In the genomic region with DNA sequence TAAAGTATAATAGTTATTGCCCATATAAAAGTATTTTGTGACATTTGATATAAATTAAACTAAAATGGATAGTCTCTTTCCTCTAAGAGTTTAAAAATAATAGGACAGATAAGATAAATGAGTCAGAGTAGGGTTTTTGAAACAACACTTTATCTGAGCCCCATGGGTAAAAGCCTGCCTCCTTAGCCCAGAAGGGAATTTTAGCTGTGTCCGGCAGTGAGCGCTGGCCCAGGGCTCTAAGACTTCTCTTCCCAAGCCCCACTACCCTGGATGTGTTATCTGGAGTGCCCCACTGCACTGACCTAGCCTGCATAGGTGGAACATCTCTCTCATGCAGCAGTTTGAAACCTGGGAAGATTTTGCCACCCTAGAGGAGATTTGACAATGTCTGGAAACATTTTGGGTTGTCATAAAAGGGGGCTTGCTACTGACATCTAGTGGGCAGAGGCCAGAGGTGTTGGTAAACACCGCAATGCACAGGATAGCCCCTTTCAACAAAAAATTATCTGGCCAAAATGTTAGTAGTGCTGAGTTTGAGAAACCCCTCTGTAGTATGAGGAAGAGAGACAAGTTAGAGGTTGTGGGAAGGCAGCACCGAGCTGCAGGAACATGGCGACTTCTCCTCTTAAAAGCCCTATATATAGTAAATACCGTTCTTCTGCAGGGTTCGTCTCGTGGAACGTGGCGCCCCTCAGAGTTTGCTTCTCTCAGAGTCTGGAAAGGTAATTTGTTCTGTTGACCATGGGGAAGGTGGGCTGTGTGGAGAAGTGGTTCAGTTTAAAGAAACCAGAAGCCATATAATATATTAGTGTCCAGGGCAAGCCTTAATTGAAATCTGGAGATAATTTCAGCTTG, we compare ENCODE assay signal across 8 cellular contexts. TPM values are rescaled to one million over a fixed set of nuclear protein-coding genes. Genes with fewer than 3 reads are reported as not detected.
DNase-seq lines count a peak whose midpoint lies in the region; ATAC-seq, FAIRE-seq and TF ChIP-seq lines count a peak whose summit lies in the region.

No MANE protein-coding gene starts in this region.

- CTCF ChIA-PET in HepG2 (lab: Yijun Ruan, JAX; ENCODE audit: low intra/inter-chr PET ratio, low total read pairs) = no interaction called here

- H3K9me3 ChIP-seq in breast epithelium (no peaks in the 10 kb centered on the region), HepG2 (ENCODE audit: low read length) (no peaks in the 10 kb centered on the region)

- TF ChIP-seq POLR2A in breast epithelium (IDR thresholded peaks at IDR 0.05) = no peak
- no peak for TF ChIP-seq POLR2A in HepG2 (IDR thresholded peaks at IDR 0.05; ENCODE audit: insufficient read depth in 1 of 2, low read depth in 2 of 2, low read length in 2 of 2)

- H3K9ac ChIP-seq in HepG2 (ENCODE audit: insufficient read depth, low read depth, low read length) = no peak overlapping the region

- H3K79me2 ChIP-seq in HepG2 (ENCODE audit: insufficient read depth, low read length) = no peaks in the 10 kb centered on the region

- TF ChIP-seq CTCF in breast epithelium (IDR thresholded peaks at IDR 0.05) (peak in 2 of 3 donors; percentile 27 to 28), HepG2 (CRISPR knock-in tag; IDR thresholded peaks at IDR 0.05) (peak; percentile 62)

- H3K4me3 ChIP-seq in breast epithelium (no peak overlapping the region), HepG2 (replicated peaks in 1 of 3; ENCODE audit: insufficient read depth in 1 of 3, low read depth in 2 of 3, low read length in 3 of 3) (no peak overlapping the region)

- DNase-seq in 8988T (peak; percentile 31), EH (ENCODE audit: low read depth) (peak; percentile 47), NCI-H2196 treated with DMSO at 0.1 percent for 48 hours (lab: John Stamatoyannopoulos, UW; ENCODE audit: unreplicated experiment) (peak; percentile 30), breast epithelium (ENCODE audit: low spot score in 2 of 2) (no peak), HepG2 (ENCODE audit: low spot score) (peak; percentile 25)

- H4K20me1 ChIP-seq in HepG2 (ENCODE audit: insufficient read depth, low read length) = no peaks in the 10 kb centered on the region

- TF ChIP-seq RAD21 in HepG2 (CRISPR knock-in tag; IDR thresholded peaks at IDR 0.05) = peak; percentile 32; the same call in 1 of the 2 replicates

- no TSS peak for BruUV-seq in HepG2 (replicated peaks; lab: Mats Ljungman, UMichigan)

- intact Hi-C loops in breast epithelium (cut with DNase I; ENCODE audit: low total_unique reads) = loop anchor here (5.0 kb wide), 1 partner anchor 797 kb away; no protein-coding TSS in a partner anchor
- intact Hi-C loops in HepG2 (cut with micrococcal nuclease; ENCODE audit: unreplicated experiment) = loop anchor here (10.0 kb wide), 1 partner anchor 230 kb away; a partner anchor contains a TSS

- no peak for TF ChIP-seq EP300 in HepG2 (IDR thresholded peaks at IDR 0.05; ENCODE audit: low read depth in 2 of 2, low read length in 2 of 2)
- no peak for TF ChIP-seq EP300 in HepG2 (CRISPR knock-in tag; IDR thresholded peaks at IDR 0.05; ENCODE audit: borderline replicate concordance)

- FAIRE-seq in HepG2 (lab: Jason Lieb, UNC) = peak; percentile 77

- no peak overlapping the region for H3K27ac ChIP-seq in breast epithelium
- H3K27ac ChIP-seq in HepG2 (ENCODE audit: extremely low read length, insufficient read depth, low read length) = no peak overlapping the region

- H3K4me1 ChIP-seq in breast epithelium (no peaks in the 10 kb centered on the region), HepG2 (ENCODE audit: insufficient read depth, low read length) (no peaks in the 10 kb centered on the region)

- peaks cover 4% of the 10 kb centered on the region for H3K36me3 ChIP-seq in breast epithelium
- peaks cover 35 to 88% of the 10 kb centered on the region in 2 experiments for H3K36me3 ChIP-seq in HepG2 (replicated peaks in 1 of 2; ENCODE audit: control insufficient read depth in 1 of 2, insufficient read depth in 2 of 2, low read length in 2 of 2)

- H3K27me3 ChIP-seq in breast epithelium (no peaks in the 10 kb centered on the region), HepG2 (ENCODE audit: control insufficient read depth in 1 of 2, insufficient read depth in 2 of 2, low read length in 2 of 2) (no peaks in the 10 kb centered on the region; a peak in 1 of 5 replicates)

- POLR2A ChIA-PET in HepG2 (lab: Yijun Ruan, JAX) = no interaction called here

- WGBS in HepG2 (ENCODE audit: low lambda C conversion rate) = 89% methylated on average over 10 of the region's 10 CpGs

- H2AFZ ChIP-seq in HepG2 (ENCODE audit: low read length) = no peak overlapping the region

- in situ Hi-C loops in HepG2 (cut with HindIII; ENCODE audit: extremely low pct_ligation_motif_present, low pct_unique_long_range_greater_than_20kb) = no loop called here

- ATAC-seq in HepG2 = peak; percentile 78
- no peak for ATAC-seq in HG02970 (IDR thresholded peaks at IDR 0.05; ENCODE audit: low FRiP score, unreplicated experiment)
- ATAC-seq in HG02642 (IDR thresholded peaks at IDR 0.05; ENCODE audit: poor library complexity, unreplicated experiment) = no peak
- ATAC-seq in HG02798 (IDR thresholded peaks at IDR 0.05; ENCODE audit: poor library complexity, unreplicated experiment) = no peak

- H3K4me2 ChIP-seq in HepG2 (ENCODE audit: low read depth, low read length) = no peak overlapping the region

TF ChIP-seq in HepG2, 621 proteins besides CTCF, POLR2A, EP300 and RAD21 (continues in another document):
- TF ChIP-seq SMC3 (IDR thresholded peaks at IDR 0.05; ENCODE audit: low read length) (peak; percentile 8; the same call in 1 of the 2 replicates), MAFG (CRISPR knock-in tag; IDR thresholded peaks at IDR 0.05) (no peak), PHF8 (CRISPR knock-in tag; IDR thresholded peaks at IDR 0.05) (no peak)
- TF ChIP-seq, protein P1, sequence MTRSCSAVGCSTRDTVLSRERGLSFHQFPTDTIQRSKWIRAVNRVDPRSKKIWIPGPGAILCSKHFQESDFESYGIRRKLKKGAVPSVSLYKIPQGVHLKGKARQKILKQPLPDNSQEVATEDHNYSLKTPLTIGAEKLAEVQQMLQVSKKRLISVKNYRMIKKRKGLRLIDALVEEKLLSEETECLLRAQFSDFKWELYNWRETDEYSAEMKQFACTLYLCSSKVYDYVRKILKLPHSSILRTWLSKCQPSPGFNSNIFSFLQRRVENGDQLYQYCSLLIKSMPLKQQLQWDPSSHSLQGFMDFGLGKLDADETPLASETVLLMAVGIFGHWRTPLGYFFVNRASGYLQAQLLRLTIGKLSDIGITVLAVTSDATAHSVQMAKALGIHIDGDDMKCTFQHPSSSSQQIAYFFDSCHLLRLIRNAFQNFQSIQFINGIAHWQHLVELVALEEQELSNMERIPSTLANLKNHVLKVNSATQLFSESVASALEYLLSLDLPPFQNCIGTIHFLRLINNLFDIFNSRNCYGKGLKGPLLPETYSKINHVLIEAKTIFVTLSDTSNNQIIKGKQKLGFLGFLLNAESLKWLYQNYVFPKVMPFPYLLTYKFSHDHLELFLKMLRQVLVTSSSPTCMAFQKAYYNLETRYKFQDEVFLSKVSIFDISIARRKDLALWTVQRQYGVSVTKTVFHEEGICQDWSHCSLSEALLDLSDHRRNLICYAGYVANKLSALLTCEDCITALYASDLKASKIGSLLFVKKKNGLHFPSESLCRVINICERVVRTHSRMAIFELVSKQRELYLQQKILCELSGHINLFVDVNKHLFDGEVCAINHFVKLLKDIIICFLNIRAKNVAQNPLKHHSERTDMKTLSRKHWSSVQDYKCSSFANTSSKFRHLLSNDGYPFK (CRISPR knock-in tag; IDR thresholded peaks at IDR 0.05; ENCODE audit: borderline replicate concordance) = no peak
- TF ChIP-seq, protein P2, sequence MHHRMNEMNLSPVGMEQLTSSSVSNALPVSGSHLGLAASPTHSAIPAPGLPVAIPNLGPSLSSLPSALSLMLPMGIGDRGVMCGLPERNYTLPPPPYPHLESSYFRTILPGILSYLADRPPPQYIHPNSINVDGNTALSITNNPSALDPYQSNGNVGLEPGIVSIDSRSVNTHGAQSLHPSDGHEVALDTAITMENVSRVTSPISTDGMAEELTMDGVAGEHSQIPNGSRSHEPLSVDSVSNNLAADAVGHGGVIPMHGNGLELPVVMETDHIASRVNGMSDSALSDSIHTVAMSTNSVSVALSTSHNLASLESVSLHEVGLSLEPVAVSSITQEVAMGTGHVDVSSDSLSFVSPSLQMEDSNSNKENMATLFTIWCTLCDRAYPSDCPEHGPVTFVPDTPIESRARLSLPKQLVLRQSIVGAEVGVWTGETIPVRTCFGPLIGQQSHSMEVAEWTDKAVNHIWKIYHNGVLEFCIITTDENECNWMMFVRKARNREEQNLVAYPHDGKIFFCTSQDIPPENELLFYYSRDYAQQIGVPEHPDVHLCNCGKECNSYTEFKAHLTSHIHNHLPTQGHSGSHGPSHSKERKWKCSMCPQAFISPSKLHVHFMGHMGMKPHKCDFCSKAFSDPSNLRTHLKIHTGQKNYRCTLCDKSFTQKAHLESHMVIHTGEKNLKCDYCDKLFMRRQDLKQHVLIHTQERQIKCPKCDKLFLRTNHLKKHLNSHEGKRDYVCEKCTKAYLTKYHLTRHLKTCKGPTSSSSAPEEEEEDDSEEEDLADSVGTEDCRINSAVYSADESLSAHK (CRISPR knock-in tag; IDR thresholded peaks at IDR 0.05; ENCODE audit: borderline replicate concordance) = no peak

RNA-seq across cellular contexts. Expression of a gene that starts 29.3 kb away (rescaled TPM):
- total RNA-seq in breast epithelium (10 to 100 TPM; 22.2 to 32.2 (median 27.2) TPM), HepG2 (2016; rRNA removed; fragmentation: Illumina TruSeq; extraction: Trizol) (29.3 and 48.0 TPM in 2 replicates)
- total RNA-seq in HepG2 (2016; cell fraction: cytosol; rRNA removed; fragmentation: Illumina TruSeq; extraction: Trizol; ENCODE audit: low read depth) = 7.9 and 9.8 TPM in 2 replicates
- total RNA-seq in HepG2 (2016; cell fraction: insoluble cytoplasmic fraction; rRNA removed; fragmentation: Illumina TruSeq; extraction: Trizol) = 32.7 and 43.1 TPM in 2 replicates
- total RNA-seq in HepG2 (2016; cell fraction: membrane; rRNA removed; fragmentation: Illumina TruSeq; extraction: Trizol) = 16.2 and 17.0 TPM in 2 replicates
- 13.7 and 14.8 TPM in 2 replicates for total RNA-seq in HepG2 (2016; cell fraction: nucleus; rRNA removed; fragmentation: Illumina TruSeq; extraction: Trizol)
- 40.1 and 52.0 TPM in 2 replicates for polyA plus RNA-seq in HepG2 (2011; rRNA removed)
- 18.8 and 23.8 TPM in 2 replicates for polyA plus RNA-seq in HepG2 (2011; cell fraction: cytosol; rRNA removed)
- polyA plus RNA-seq in HepG2 (2011; cell fraction: nucleus; rRNA removed) = 13.6 and 18.8 TPM in 2 replicates
- 19.1 and 21.2 TPM in 2 replicates for polyA plus RNA-seq in HepG2 (2012)
- 3.8 and 5.5 TPM in 2 replicates for polyA plus RNA-seq in HepG2 (2016; cell fraction: cytosol; fragmentation: Illumina TruSeq; extraction: Trizol; ENCODE audit: low read depth)
- polyA plus RNA-seq in HepG2 (2016; cell fraction: insoluble cytoplasmic fraction; fragmentation: Illumina TruSeq; extraction: Trizol; ENCODE audit: low read depth) = 50.7 and 55.1 TPM in 2 replicates
- 9.8 and 10.0 TPM in 2 replicates for polyA plus RNA-seq in HepG2 (2016; cell fraction: membrane; fragmentation: Illumina TruSeq; extraction: Trizol; ENCODE audit: low read depth)
- polyA plus RNA-seq in HepG2 (2016; cell fraction: nucleus; fragmentation: Illumina TruSeq; extraction: Trizol; ENCODE audit: insufficient read depth, low read depth) = 17.9 and 19.4 TPM in 2 replicates
- polyA minus RNA-seq in HepG2 (2011; rRNA and poly(A)+ RNA removed; ENCODE audit: low replicate concordance) = 27.0 and 148 TPM in 2 replicates
- 21.1 and 25.7 TPM in 2 replicates for polyA minus RNA-seq in HepG2 (2011; cell fraction: cytosol; rRNA and poly(A)+ RNA removed)
- 22.0 and 23.3 TPM in 2 replicates for polyA minus RNA-seq in HepG2 (2011; cell fraction: nucleus; rRNA and poly(A)+ RNA removed)

Comparison
In these comparisons a context has a peak if more than half of its experiments do, and no peak if none do; other contexts are left out.
1. DNase-seq: peak in 8988T (single experiment), EH (single experiment), NCI-H2196 treated with DMSO at 0.1 percent for 48 hours (single experiment) and HepG2 (single experiment); none in breast epithelium (0 of 2).